In the genomic region with DNA sequence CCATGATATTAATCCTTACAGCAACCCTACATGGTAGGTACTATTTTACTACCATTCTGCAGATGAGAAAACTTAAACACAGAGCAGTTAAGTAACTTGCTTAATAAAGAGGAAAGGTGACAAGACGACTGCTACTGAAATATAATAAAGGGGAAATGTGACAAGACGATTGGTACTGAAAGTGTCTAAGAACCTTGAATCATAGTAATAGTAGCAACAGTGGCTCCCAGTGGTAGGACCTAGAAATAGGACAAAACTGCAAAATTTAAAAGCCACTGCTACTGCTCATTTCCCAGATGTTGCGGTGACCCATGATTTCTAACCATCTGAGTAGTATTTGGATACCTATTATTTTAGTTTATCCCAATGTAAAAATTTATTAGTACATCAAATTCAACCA, we compare ENCODE assay signal across 9 cellular contexts.
A peak's percentile ranks its signal among the peaks of the same experiment; 100 is the strongest.
DNase-seq lines count a peak whose midpoint lies in the region; ATAC-seq and TF ChIP-seq lines count a peak whose summit lies in the region.
"Had no signal": no experiment of that assay in that cellular context is flagged by ENCODE, and none has a peak within 500 bp of the region (broad histone marks: within the 10 kb centered on the region; RNA-seq: fewer than 3 reads in every experiment).

No MANE protein-coding gene starts in this region.

- H3K9me3 ChIP-seq in cardiac muscle cell (ENCODE audit: low read depth) (no peaks in the 10 kb centered on the region), heart left ventricle (no peaks in the 10 kb centered on the region), SK-N-SH (no peaks in the 10 kb centered on the region)

- TF ChIP-seq EP300 in SK-N-SH (IDR thresholded peaks at IDR 0.05; ENCODE audit: borderline replicate concordance in 1 of 2, low read depth in 1 of 2, low read length in 1 of 2), result no peak

- H3K27me3 ChIP-seq in cardiac muscle cell, result no peaks in the 10 kb centered on the region
- H3K27me3 ChIP-seq in heart left ventricle, result peaks cover 0 to 9% (median 0%) of the 10 kb centered on the region in 9 donors
- H3K27me3 ChIP-seq in SK-N-SH (ENCODE audit: insufficient read depth), result no peaks in the 10 kb centered on the region; the same call in 1 of the 2 replicates

- no peaks in the 10 kb centered on the region for H3F3A ChIP-seq in SK-N-SH (replicated peaks; ENCODE audit: insufficient read depth)

- no peaks in the 10 kb centered on the region for H4K20me1 ChIP-seq in SK-N-SH (ENCODE audit: insufficient read depth)

- H2AFZ ChIP-seq in SK-N-SH (ENCODE audit: low read depth), result no peak overlapping the region

- POLR2A ChIA-PET in SK-N-SH (lab: Yijun Ruan, JAX), result no interaction called here

- no peak for TF ChIP-seq POLR2A in heart left ventricle (IDR thresholded peaks at IDR 0.05)

- H3K27me3 Mint-ChIP-seq in type B pancreatic cell, result no peaks in the 10 kb centered on the region
- no peaks in the 10 kb centered on the region for H3K27me3 Mint-ChIP-seq in endothelial cell (ENCODE audit: unreplicated experiment)

- no peaks in the 10 kb centered on the region for H3K9me3 Mint-ChIP-seq in type B pancreatic cell
- H3K9me3 Mint-ChIP-seq in endothelial cell (ENCODE audit: unreplicated experiment), result no peaks in the 10 kb centered on the region

- TF ChIP-seq CTCF in cardiac muscle cell (IDR thresholded peaks at IDR 0.05; ENCODE audit: low read depth, low read length) (peak; percentile 25), heart left ventricle (IDR thresholded peaks at IDR 0.05) (no peak), SK-N-SH (IDR thresholded peaks at IDR 0.05) (peak; percentile 54), type B pancreatic cell (conservative IDR thresholded peaks at IDR 0.05) (peak; percentile 59), endothelial cell (IDR thresholded peaks at IDR 0.05; ENCODE audit: unreplicated experiment) (no peak)

- peaks cover 9% of the 10 kb centered on the region for H3K4me1 ChIP-seq in cardiac muscle cell (ENCODE audit: low read depth)
- no peaks in the 10 kb centered on the region for H3K4me1 ChIP-seq in heart left ventricle
- H3K4me1 ChIP-seq in SK-N-SH (ENCODE audit: control insufficient read depth in 1 of 2, insufficient read depth in 2 of 2, low read depth in 1 of 2, low read length in 1 of 2), result no peaks in the 10 kb centered on the region

- H3K36me3 ChIP-seq in cardiac muscle cell (no peaks in the 10 kb centered on the region), heart left ventricle (no peaks in the 10 kb centered on the region), SK-N-SH (replicated peaks in 1 of 2; ENCODE audit: control insufficient read depth in 1 of 2, insufficient read depth in 2 of 2, low read length in 1 of 2) (no peaks in the 10 kb centered on the region)

- H3K79me2 ChIP-seq in SK-N-SH (ENCODE audit: insufficient read depth), result no peaks in the 10 kb centered on the region

- DNase-seq in cardiac muscle cell (ENCODE audit: low read depth in 1 of 2, low spot score in 1 of 2) (peak; percentile 14 to 18), heart left ventricle (no peak), SK-N-SH (no peak), type B pancreatic cell (ENCODE audit: extremely low spot score, unreplicated experiment) (no peak), epidermal melanocyte (ENCODE audit: insufficient read length, low spot score) (no peak), endothelial cell (ENCODE audit: low spot score) (no peak)
- DNase-seq: DMS79 treated with DMSO at 0.1 percent for 48 hours had no signal

- ATAC-seq in heart left ventricle (no peak), HG03066 (IDR thresholded peaks at IDR 0.05; ENCODE audit: low read depth, unreplicated experiment) (peak; percentile 70), HG02759 (IDR thresholded peaks at IDR 0.05; ENCODE audit: unreplicated experiment) (no peak)

- no peaks in the 10 kb centered on the region for H3K36me3 Mint-ChIP-seq in type B pancreatic cell
- H3K36me3 Mint-ChIP-seq in endothelial cell (ENCODE audit: low read depth, unreplicated experiment), result no peaks in the 10 kb centered on the region

- intact Hi-C loops in heart left ventricle (cut with DNase I), result no loop called here

- H3K9me2 ChIP-seq in SK-N-SH, result no peaks in the 10 kb centered on the region

- H3K4me2 ChIP-seq in SK-N-SH, result no peak overlapping the region

- TF ChIP-seq RAD21 in SK-N-SH (IDR thresholded peaks at IDR 0.05; ENCODE audit: low read length), result peak; percentile 31; the same call in 1 of the 2 replicates

- H3K27ac Mint-ChIP-seq in type B pancreatic cell (no peak overlapping the region), endothelial cell (ENCODE audit: unreplicated experiment) (no peak overlapping the region)

- no peak overlapping the region for H3K9ac ChIP-seq in SK-N-SH

- H3K4me1 Mint-ChIP-seq in type B pancreatic cell (ENCODE audit: unreplicated experiment), result peaks cover 4% of the 10 kb centered on the region
- H3K4me1 Mint-ChIP-seq in endothelial cell (ENCODE audit: unreplicated experiment), result peaks cover 6% of the 10 kb centered on the region

- H3K4me3 ChIP-seq in cardiac muscle cell (no peak overlapping the region), heart left ventricle (no peak overlapping the region), SK-N-SH (ENCODE audit: low read depth in 2 of 2, low read length in 1 of 2) (no peak overlapping the region)

- 39 to 49% (median 44%) methylated on average over 3 of the region's 3 CpGs for WGBS in heart left ventricle, 4 donors
- 24% methylated on average over 3 of the region's 3 CpGs for WGBS in SK-N-SH (ENCODE audit: low lambda C conversion rate)

- H3K27ac ChIP-seq in cardiac muscle cell, result no peak overlapping the region
- H3K27ac ChIP-seq in heart left ventricle, result no peak overlapping the region
- no peak overlapping the region for H3K27ac ChIP-seq in SK-N-SH (ENCODE audit: low read depth in 2 of 2, low read length in 1 of 2)

- H3K4me3 Mint-ChIP-seq in type B pancreatic cell (no peak overlapping the region), endothelial cell (ENCODE audit: unreplicated experiment) (no peak overlapping the region)

- CTCF ChIA-PET in SK-N-SH (lab: Yijun Ruan, JAX), result no interaction called here

TF ChIP-seq in SK-N-SH, 30 proteins besides CTCF, POLR2A, EP300 and RAD21:
- TF ChIP-seq SMC3 (IDR thresholded peaks at IDR 0.05; ENCODE audit: low read depth, low read length) (peak; percentile 28), GATA2 (CRISPR knock-in tag; IDR thresholded peaks at IDR 0.05) (no peak)

Comparison
In these comparisons a context has a peak if more than half of its experiments do, and no peak if none do; other contexts are left out.
1. DNase-seq: peak in cardiac muscle cell (2 of 2); none in heart left ventricle (0 of 5), SK-N-SH (single experiment), type B pancreatic cell (single experiment), epidermal melanocyte (single experiment) and endothelial cell (single experiment).
2. CTCF ChIP-seq: peak in cardiac muscle cell (single experiment), SK-N-SH (single experiment) and type B pancreatic cell (single experiment); none in heart left ventricle (0 of 12) and endothelial cell (single experiment).